ENCODE assay signal across 19 cellular contexts in the genomic region with DNA sequence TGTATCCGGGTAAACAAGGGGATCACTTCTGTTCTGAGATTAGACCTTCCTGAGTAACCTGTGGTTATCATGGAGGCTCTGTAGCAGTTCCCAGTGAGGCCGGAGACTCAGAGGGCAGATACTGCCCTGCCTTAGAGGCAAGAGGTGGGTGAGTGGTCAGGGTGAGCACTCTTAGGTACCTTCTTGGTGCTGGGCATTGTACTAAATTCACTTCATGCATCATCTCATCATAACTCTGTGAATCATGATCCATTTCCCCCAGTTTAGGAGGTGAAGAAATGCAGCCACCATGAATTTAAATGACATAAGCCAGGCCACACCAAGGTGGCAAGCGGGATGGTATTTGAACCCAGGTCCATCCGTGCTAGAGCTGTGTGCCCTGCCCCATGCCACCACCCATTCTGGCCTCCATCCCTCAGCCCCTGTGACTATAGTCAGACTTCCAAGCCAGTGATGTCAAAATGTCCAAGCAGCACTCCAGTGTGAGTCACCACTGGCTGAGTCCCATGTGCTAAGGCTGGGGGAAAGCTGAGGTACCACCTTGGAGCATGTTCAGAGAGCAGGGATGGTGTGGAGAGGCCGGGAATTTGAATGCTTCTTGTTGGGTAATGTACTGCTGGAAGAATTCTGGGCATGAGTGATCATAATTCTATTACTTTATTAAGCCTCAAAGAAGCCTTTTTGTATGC.
DNase-seq lines count a peak whose midpoint lies in the region; ATAC-seq, FAIRE-seq and TF ChIP-seq lines count a peak whose summit lies in the region.
"Had no signal": no experiment of that assay in that cellular context is flagged by ENCODE, and none has a peak within 500 bp of the region (broad histone marks: within the 10 kb centered on the region; RNA-seq: fewer than 3 reads in every experiment).

No MANE protein-coding gene starts in this region.

- H3K36me3 Mint-ChIP-seq in HFFc6 (ENCODE audit: low read depth): no peaks in the 10 kb centered on the region

- H3K4me1 Mint-ChIP-seq in HFFc6 (ENCODE audit: low read depth): peaks cover 16% of the 10 kb centered on the region

- in situ Hi-C loops in ACHN (cut with HindIII; ENCODE audit: low pct_ligation_motif_present, low pct_unique_long_range_greater_than_20kb, low sequenced_read_pairs): no loop called here

- H3K4me3 ChIP-seq in bronchial epithelial cell (ENCODE audit: low read depth, low read length): no peak overlapping the region

- DNase-seq in ACHN: peak; percentile 40
- peak; percentile 13 for DNase-seq in HFFc6
- peak; percentile 4 for DNase-seq in bronchial epithelial cell (ENCODE audit: low read depth)
- peak; percentile 74 for DNase-seq in renal cortical epithelial cell (ENCODE audit: low read depth)
- no peak for DNase-seq in dedifferentiated amniotic fluid mesenchymal stem cell (ENCODE audit: extremely low spot score)
- no peak for DNase-seq in posterior cingulate gyrus
- DNase-seq in A172 (ENCODE audit: low spot score): no peak
- DNase-seq: AML-193, Caco-2, GOT3, KG1, NCI-H1092 treated with DMSO at 0.1 percent for 48 hours, NCI-H187, NCI-H82, SHP77 had no signal

- intact Hi-C loops in posterior cingulate gyrus (cut with DNase I): no loop called here

- no peak for FAIRE-seq in bronchial epithelial cell (lab: Jason Lieb, UNC)
- FAIRE-seq: G401.6, GM12892 had no signal

- H3K27ac Mint-ChIP-seq in HFFc6: no peak overlapping the region

- no peaks in the 10 kb centered on the region for H3K36me3 ChIP-seq in bronchial epithelial cell (ENCODE audit: control insufficient read depth, insufficient read depth, low read length)

- H3K27me3 Mint-ChIP-seq in HFFc6 (ENCODE audit: insufficient read depth): no peaks in the 10 kb centered on the region

- ATAC-seq in HG03039 (IDR thresholded peaks at IDR 0.05; ENCODE audit: unreplicated experiment): no peak
- ATAC-seq: Panc1 had no signal

- H3K4me3 Mint-ChIP-seq in HFFc6: no peak overlapping the region

- TF ChIP-seq CTCF in HFFc6 (IDR thresholded peaks at IDR 0.05): no peak
- no peak for TF ChIP-seq CTCF in bronchial epithelial cell (IDR thresholded peaks at IDR 0.05; ENCODE audit: insufficient read depth, low read length, severe bottlenecking)

- H3K9me3 Mint-ChIP-seq in HFFc6: no peaks in the 10 kb centered on the region

- no peaks in the 10 kb centered on the region for H3K27me3 ChIP-seq in bronchial epithelial cell (ENCODE audit: control insufficient read depth, insufficient read depth, low read length)

Comparison
In these comparisons a context has a peak if more than half of its experiments do, and no peak if none do; other contexts are left out.
1. DNase-seq: peak in ACHN (single experiment), HFFc6 (single experiment), bronchial epithelial cell (single experiment) and renal cortical epithelial cell (single experiment); none in dedifferentiated amniotic fluid mesenchymal stem cell (single experiment), posterior cingulate gyrus (0 of 10) and A172 (single experiment).